ENCODE assay signal across 8 cellular contexts in the genomic region with DNA sequence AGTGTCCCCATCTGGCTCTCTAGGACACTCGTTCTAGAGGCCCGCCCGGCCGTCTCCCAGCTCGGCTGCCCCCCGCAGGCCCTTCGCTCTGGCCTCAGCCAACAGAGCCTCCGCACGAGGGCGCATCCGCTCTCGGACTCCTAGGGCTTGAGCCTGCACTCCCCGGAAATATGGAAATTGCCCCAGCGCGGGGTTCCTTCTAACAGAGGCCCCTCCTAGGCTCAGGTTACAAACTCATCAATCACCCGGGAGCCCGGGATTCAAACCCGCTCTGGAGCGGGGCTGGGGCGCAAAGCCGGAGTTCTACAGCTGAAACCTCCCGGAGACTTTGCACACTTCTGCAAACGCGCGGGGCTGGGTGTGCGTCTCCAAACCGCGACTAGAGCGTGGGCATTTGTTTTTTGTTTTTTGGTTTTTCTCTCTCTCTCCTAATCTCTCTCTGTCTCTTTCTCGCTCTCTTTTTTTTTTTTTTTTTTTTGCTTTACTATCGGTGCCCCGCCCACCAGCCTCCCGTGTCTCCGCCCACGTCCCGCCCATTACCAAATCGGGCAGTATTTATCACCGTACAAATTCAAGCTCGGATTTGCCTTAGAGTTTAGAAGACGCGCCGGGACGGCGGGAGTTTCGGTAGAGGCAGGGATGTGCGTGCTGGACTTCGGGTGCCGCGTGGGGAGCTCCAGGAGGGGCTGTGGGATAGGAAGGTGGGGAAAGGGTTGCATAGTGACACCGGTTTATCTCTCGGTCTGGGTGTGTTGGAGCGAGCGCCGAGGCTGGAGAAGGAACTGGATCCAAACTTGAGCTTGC. TPM values are rescaled to one million over a fixed set of nuclear protein-coding genes. Genes with fewer than 3 reads are reported as not detected.
DNase-seq lines count a peak whose midpoint lies in the region; ATAC-seq lines count a peak whose summit lies in the region.

No MANE protein-coding gene starts in this region.

- peaks cover 69% of the 10 kb centered on the region for H3K27me3 Mint-ChIP-seq in T-helper 2 cell treated with Interferon-gamma antibody and Interleukin-4, amounts not matched to agents 5 μg/mL and 100 μg/mL, for 36 hours (ENCODE audit: low read depth)

- H3K27ac Mint-ChIP-seq in T-helper 2 cell treated with Interferon-gamma antibody and Interleukin-4, amounts not matched to agents 5 μg/mL and 100 μg/mL, for 36 hours = no peak overlapping the region

- intact Hi-C loops in left colon (cut with DNase I, micrococcal nuclease) = loop anchor here (10.0 kb wide), 2 partner anchors 179 to 699 kb away; no protein-coding TSS in a partner anchor

- H3K36me3 Mint-ChIP-seq in T-helper 2 cell treated with Interferon-gamma antibody and Interleukin-4, amounts not matched to agents 5 μg/mL and 100 μg/mL, for 36 hours (ENCODE audit: low read depth) = no peaks in the 10 kb centered on the region

- H3K9me3 Mint-ChIP-seq in T-helper 2 cell treated with Interferon-gamma antibody and Interleukin-4, amounts not matched to agents 5 μg/mL and 100 μg/mL, for 36 hours = no peaks in the 10 kb centered on the region

- DNase-seq in CD1c-positive myeloid dendritic cell (ENCODE audit: extremely low spot score) = peak; percentile 15
- peak; percentile 38 for DNase-seq in T-helper 2 cell treated with Interferon-gamma antibody and Interleukin-4, amounts not matched to agents 5 μg/mL and 100 μg/mL, for 36 hours (ENCODE audit: low spot score)
- DNase-seq in left colon = peak; percentile 47 to 76
- DNase-seq in stimulated activated CD4-positive, alpha-beta T cell treated with anti-CD3 and anti-CD28 coated beads, Interleukin-2, amount 100 ng/mL, for 4 hours (ENCODE audit: low read depth) = peak; percentile 35
- DNase-seq in SKM-1 (lab: John Stamatoyannopoulos, UW; ENCODE audit: unreplicated experiment) = no peak

- H3K4me1 Mint-ChIP-seq in T-helper 2 cell treated with Interferon-gamma antibody and Interleukin-4, amounts not matched to agents 5 μg/mL and 100 μg/mL, for 36 hours (ENCODE audit: low read depth) = peaks cover 6% of the 10 kb centered on the region

- H3K4me3 Mint-ChIP-seq in T-helper 2 cell treated with Interferon-gamma antibody and Interleukin-4, amounts not matched to agents 5 μg/mL and 100 μg/mL, for 36 hours = peak overlapping the region; percentile 84

- H3K27ac ChIP-seq in cingulate gyrus (ENCODE audit: low read depth, low read length) = peak overlapping the region; percentile 10

- ATAC-seq in HG03354 (IDR thresholded peaks at IDR 0.05; ENCODE audit: poor library complexity, severe bottlenecking, unreplicated experiment) = peak; percentile 48
- ATAC-seq in left colon = peak; percentile 84
- no peak for ATAC-seq in GM18519 (IDR thresholded peaks at IDR 0.05; ENCODE audit: low FRiP score, unreplicated experiment)

RNA-seq across cellular contexts. Expression of a gene that starts 2.4 kb away (rescaled TPM):
- total RNA-seq in left colon = 1 to 10 TPM; 2.0 to 4.2 TPM

RNA-seq across cellular contexts. Expression of a gene that starts 9.3 kb away (rescaled TPM):
- total RNA-seq in left colon = under 1 TPM; 0.34 TPM

RNA-seq across cellular contexts. Expression of a gene that starts 20.9 kb away (rescaled TPM):
- 10 to 100 TPM; 18.6 to 23.3 TPM for total RNA-seq in left colon
